In genomic region chr7:132793474-132793873, GRCh38 we compare ENCODE assay signal across 31 cellular contexts.
"Had no signal": no experiment of that assay in that cellular context is flagged by ENCODE, and none has a peak within 500 bp of the region (broad histone marks: within the 10 kb centered on the region; RNA-seq: fewer than 3 reads in every experiment).

No MANE protein-coding gene starts in this region.

- H3K4me1 Mint-ChIP-seq: activated CD4-positive, alpha-beta T cell treated with anti-CD3 and anti-CD28 coated beads for 36 hours; activated CD4-positive, alpha-beta T cell treated with anti-CD3 and anti-CD28 coated beads, Interleukin-2, amount 10 ng/mL, durations not matched to agents 24 days and 14 days; activated CD8-positive, alpha-beta memory T cell treated with anti-CD3 and anti-CD28 coated beads, Interleukin-2, amount 10 ng/mL, durations not matched to agents 7 days and 5 days; activated naive CD8-positive, alpha-beta T cell treated with anti-CD3 and anti-CD28 coated beads, Interleukin-2, amount 50 U/mL, for 24 hours had no signal

- H3K27ac Mint-ChIP-seq: activated CD4-positive, alpha-beta memory T cell treated with anti-CD3 and anti-CD28 coated beads for 36 hours; activated CD4-positive, alpha-beta T cell treated with anti-CD3 and anti-CD28 coated beads for 36 hours; activated CD4-positive, alpha-beta T cell treated with anti-CD3 and anti-CD28 coated beads, Interleukin-2, amount 10 ng/mL, durations not matched to agents 24 days and 14 days; activated CD8-positive, alpha-beta memory T cell treated with anti-CD3 and anti-CD28 coated beads, Interleukin-2, amount 10 ng/mL, durations not matched to agents 7 days and 5 days; activated CD8-positive, alpha-beta T cell treated with anti-CD3 and anti-CD28 coated beads, Interleukin-2, amount 10 ng/mL, durations not matched to agents 7 days and 5 days; activated naive CD4-positive, alpha-beta T cell treated with anti-CD3 and anti-CD28 coated beads for 36 hours; activated naive CD4-positive, alpha-beta T cell treated with anti-CD3 and anti-CD28 coated beads, Interleukin-2, amount 50 U/mL, for 24 hours; activated naive CD8-positive, alpha-beta T cell treated with anti-CD3 and anti-CD28 coated beads for 36 hours; activated naive CD8-positive, alpha-beta T cell treated with anti-CD3 and anti-CD28 coated beads, Interleukin-2, amount 50 U/mL, for 24 hours; activated T-helper 1 cell treated with anti-CD3 and anti-CD28 coated beads, Interleukin-12 subunit alpha, Interleukin-12 subunit beta, Interleukin-2, Interleukin-4 antibody, amounts not matched to agents 30 ng/mL and 10 ng/mL and 1 ng/mL, durations not matched to agents 14 hours and 24 hours and 36 hours; activated T-helper 2 cell treated with anti-CD3 and anti-CD28 coated beads, Interferon-gamma antibody, Interleukin-2, Interleukin-4, amounts not matched to agents 10 μg/mL and 5 μg/mL and 100 μg/mL, durations not matched to agents 14 hours and 24 hours and 36 hours; endodermal cell had no signal

- H3K27me3 Mint-ChIP-seq: activated CD4-positive, alpha-beta memory T cell treated with anti-CD3 and anti-CD28 coated beads for 36 hours; activated CD4-positive, alpha-beta T cell treated with anti-CD3 and anti-CD28 coated beads for 36 hours; activated CD4-positive, alpha-beta T cell treated with anti-CD3 and anti-CD28 coated beads, Interleukin-2, amount 10 ng/mL, durations not matched to agents 24 days and 14 days; activated CD8-positive, alpha-beta memory T cell treated with anti-CD3 and anti-CD28 coated beads, Interleukin-2, amount 10 ng/mL, durations not matched to agents 7 days and 5 days; activated naive CD4-positive, alpha-beta T cell treated with anti-CD3 and anti-CD28 coated beads, Interleukin-2, amount 50 U/mL, for 24 hours; activated naive CD8-positive, alpha-beta T cell treated with anti-CD3 and anti-CD28 coated beads for 36 hours; activated naive CD8-positive, alpha-beta T cell treated with anti-CD3 and anti-CD28 coated beads, Interleukin-2, amount 50 U/mL, for 24 hours had no signal

- ATAC-seq: activated CD4-positive, alpha-beta T cell treated with anti-CD3 and anti-CD28 coated beads for 36 hours; activated CD8-positive, alpha-beta memory T cell treated with anti-CD3 and anti-CD28 coated beads, Interleukin-2, amount 10 ng/mL, durations not matched to agents 7 days and 5 days; activated CD8-positive, alpha-beta T cell treated with anti-CD3 and anti-CD28 coated beads, Interleukin-2, amount 10 ng/mL, durations not matched to agents 7 days and 5 days; activated naive CD8-positive, alpha-beta T cell treated with anti-CD3 and anti-CD28 coated beads, Interleukin-2, amount 50 U/mL, for 24 hours; body of pancreas; foreskin keratinocyte; gastrocnemius medialis had no signal

- H3K4me3 Mint-ChIP-seq: activated CD4-positive, alpha-beta memory T cell treated with anti-CD3 and anti-CD28 coated beads for 36 hours; activated CD4-positive, alpha-beta T cell treated with anti-CD3 and anti-CD28 coated beads for 36 hours; activated CD4-positive, alpha-beta T cell treated with anti-CD3 and anti-CD28 coated beads, Interleukin-2, amount 10 ng/mL, durations not matched to agents 24 days and 14 days; activated CD8-positive, alpha-beta memory T cell treated with anti-CD3 and anti-CD28 coated beads, Interleukin-2, amount 10 ng/mL, durations not matched to agents 7 days and 5 days; activated CD8-positive, alpha-beta T cell treated with anti-CD3 and anti-CD28 coated beads, Interleukin-2, amount 10 ng/mL, durations not matched to agents 7 days and 5 days; activated naive CD4-positive, alpha-beta T cell treated with anti-CD3 and anti-CD28 coated beads for 36 hours; activated naive CD4-positive, alpha-beta T cell treated with anti-CD3 and anti-CD28 coated beads, Interleukin-2, amount 50 U/mL, for 24 hours; activated naive CD8-positive, alpha-beta T cell treated with anti-CD3 and anti-CD28 coated beads for 36 hours; activated naive CD8-positive, alpha-beta T cell treated with anti-CD3 and anti-CD28 coated beads, Interleukin-2, amount 50 U/mL, for 24 hours; activated T-helper 1 cell treated with anti-CD3 and anti-CD28 coated beads, Interleukin-12 subunit alpha, Interleukin-12 subunit beta, Interleukin-2, Interleukin-4 antibody, amounts not matched to agents 30 ng/mL and 10 ng/mL and 1 ng/mL, durations not matched to agents 14 hours and 24 hours and 36 hours; endodermal cell had no signal

- DNase-seq: activated CD4-positive, alpha-beta memory T cell treated with anti-CD3 and anti-CD28 coated beads for 36 hours; activated CD4-positive, alpha-beta T cell treated with anti-CD3 and anti-CD28 coated beads for 36 hours; activated CD4-positive, alpha-beta T cell treated with anti-CD3 and anti-CD28 coated beads, Interleukin-2, amount 10 ng/mL, durations not matched to agents 24 days and 14 days; activated CD4-positive, CD25-positive, alpha-beta regulatory T cell; activated CD4-positive, CD25-positive, alpha-beta regulatory T cell treated with anti-CD3 and anti-CD28 coated beads, Interleukin-2, amount 50 U/mL, for 72 hours; activated CD8-positive, alpha-beta memory T cell treated with anti-CD3 and anti-CD28 coated beads, Interleukin-2, amount 10 ng/mL, durations not matched to agents 7 days and 5 days; activated CD8-positive, alpha-beta memory T cell treated with anti-CD3 and anti-CD28 coated beads, Interleukin-2, amount 50 U/mL, for 4 hours; activated CD8-positive, alpha-beta T cell treated with anti-CD3 and anti-CD28 coated beads, Interleukin-2, amount 10 ng/mL, durations not matched to agents 7 days and 5 days; activated effector memory CD4-positive, alpha-beta T cell treated with anti-CD3 and anti-CD28 coated beads, Interleukin-2, amount 50 U/mL, for 16 hours; activated naive CD4-positive, alpha-beta T cell treated with anti-CD3 and anti-CD28 coated beads for 36 hours; activated naive CD8-positive, alpha-beta T cell treated with anti-CD3 and anti-CD28 coated beads for 36 hours; activated naive CD8-positive, alpha-beta T cell treated with anti-CD3 and anti-CD28 coated beads, Interleukin-2, amount 50 U/mL, for 24 hours; activated T-cell treated with anti-CD3 and anti-CD28 coated beads, Interleukin-2, amount 50 U/mL, for 1 hour; activated T-cell treated with anti-CD3 and anti-CD28 coated beads, Interleukin-2, amount 50 U/mL, for 48 hours; adrenal gland; amygdala; aorta; body of pancreas; central memory CD4-positive, alpha-beta T cell; cerebellar nuclear complex; colonic mucosa; dorsolateral prefrontal cortex; effector memory CD4-positive, alpha-beta T cell; endodermal cell; erythroblast; foreskin keratinocyte; gastrocnemius medialis; T-helper 2 cell had no signal

- H3K9me3 Mint-ChIP-seq: activated CD4-positive, alpha-beta memory T cell treated with anti-CD3 and anti-CD28 coated beads for 36 hours; activated CD4-positive, alpha-beta T cell treated with anti-CD3 and anti-CD28 coated beads, Interleukin-2, amount 10 ng/mL, durations not matched to agents 24 days and 14 days; activated naive CD4-positive, alpha-beta T cell treated with anti-CD3 and anti-CD28 coated beads for 36 hours; activated naive CD4-positive, alpha-beta T cell treated with anti-CD3 and anti-CD28 coated beads, Interleukin-2, amount 50 U/mL, for 24 hours; activated naive CD8-positive, alpha-beta T cell treated with anti-CD3 and anti-CD28 coated beads for 36 hours; activated naive CD8-positive, alpha-beta T cell treated with anti-CD3 and anti-CD28 coated beads, Interleukin-2, amount 50 U/mL, for 24 hours; activated T-helper 1 cell treated with anti-CD3 and anti-CD28 coated beads, Interleukin-12 subunit alpha, Interleukin-12 subunit beta, Interleukin-2, Interleukin-4 antibody, amounts not matched to agents 30 ng/mL and 10 ng/mL and 1 ng/mL, durations not matched to agents 14 hours and 24 hours and 36 hours; activated T-helper 2 cell treated with anti-CD3 and anti-CD28 coated beads, Interferon-gamma antibody, Interleukin-2, Interleukin-4, amounts not matched to agents 10 μg/mL and 5 μg/mL and 100 μg/mL, durations not matched to agents 14 hours and 24 hours and 36 hours; endodermal cell had no signal
